Comparison of ENCODE assay signal across 1 cellular context in genomic region chr11:47014097-47014496, GRCh38.
TF ChIP-seq lines count a peak whose summit lies in the region.

No MANE protein-coding gene starts in this region.

TF ChIP-seq in WTC11, 78 proteins besides CTCF, POLR2A, EP300 and RAD21:
- TF ChIP-seq ZNF512 (CRISPR knock-in tag; IDR thresholded peaks at IDR 0.05; ENCODE audit: borderline replicate concordance) (peak; percentile 81; the same call in 1 of the 2 replicates), CREM (CRISPR knock-in tag; IDR thresholded peaks at IDR 0.05) (no peak)
